ENCODE assay signal across 29 cellular contexts in genomic region chr2:118826093-118826492, GRCh38. TPM values are rescaled to one million over a fixed set of nuclear protein-coding genes. Genes with fewer than 3 reads are reported as not detected.
"Had no signal": no experiment of that assay in that cellular context is flagged by ENCODE, and none has a peak within 500 bp of the region (broad histone marks: within the 10 kb centered on the region; RNA-seq: fewer than 3 reads in every experiment).

No MANE protein-coding gene starts in this region.

- H3K36me3 Mint-ChIP-seq: memory B cell; natural killer cell; stimulated activated naive B cell treated with anti-CD40 and anti-IgM and Interleukin-4, amounts not matched to agents 10 μg/mL and 1 μg/mL and 100 μg/mL, for 72 hours had no signal

- H3K9me3 ChIP-seq: esophagus squamous epithelium, ovary, psoas muscle, transverse colon, upper lobe of right lung, uterus had no signal

- H3K27ac Mint-ChIP-seq: effector memory CD8-positive, alpha-beta T cell; memory B cell; natural killer cell; stimulated activated naive B cell treated with anti-CD40 and anti-IgM and Interleukin-4, amounts not matched to agents 10 μg/mL and 1 μg/mL and 100 μg/mL, for 72 hours; stimulated activated naive CD8-positive, alpha-beta T cell treated with anti-CD3 and anti-CD28 coated beads, Interleukin-15, Interleukin-2, amounts not matched to agents 100 ng/mL and 50 ng/mL, for 24 hours had no signal

- H3K36me3 ChIP-seq: esophagus squamous epithelium, ovary, transverse colon, upper lobe of right lung, uterus had no signal

- H3K4me3 Mint-ChIP-seq: effector memory CD8-positive, alpha-beta T cell; memory B cell; natural killer cell; stimulated activated naive B cell treated with anti-CD40 and anti-IgM and Interleukin-4, amounts not matched to agents 10 μg/mL and 1 μg/mL and 100 μg/mL, for 72 hours; stimulated activated naive CD8-positive, alpha-beta T cell treated with anti-CD3 and anti-CD28 coated beads, Interleukin-15, Interleukin-2, amounts not matched to agents 100 ng/mL and 50 ng/mL, for 24 hours had no signal

- H3K27ac ChIP-seq: esophagus squamous epithelium, ovary, psoas muscle, transverse colon, upper lobe of right lung, uterus had no signal

- DNase-seq: cortex of kidney; effector memory CD8-positive, alpha-beta T cell; erythroblast; esophagus squamous epithelium; foreskin melanocyte; head of caudate nucleus; kidney; natural killer cell; occipital lobe; ovary; posterior cingulate gyrus; psoas muscle; right cardiac atrium; small intestine; stimulated activated CD4-positive, alpha-beta T cell treated with anti-CD3 and anti-CD28 coated beads, Interleukin-15, amount 100 ng/mL, for 24 hours; stimulated activated CD4-positive, alpha-beta T cell treated with anti-CD3 and anti-CD28 coated beads, Interleukin-2, amount 100 ng/mL, for 48 hours; stimulated activated naive B cell treated with anti-CD40 and anti-IgM and Interleukin-4, amounts not matched to agents 10 μg/mL and 1 μg/mL and 100 μg/mL, for 72 hours; transverse colon; upper lobe of right lung; uterus had no signal

- H3K4me1 ChIP-seq: esophagus squamous epithelium, psoas muscle, transverse colon, upper lobe of right lung, uterus had no signal

- H3K27me3 ChIP-seq: ovary had no signal

- H3K4me3 ChIP-seq: esophagus squamous epithelium, lung, ovary, psoas muscle, transverse colon, upper lobe of right lung, uterus had no signal

- H3K9me3 Mint-ChIP-seq: effector memory CD8-positive, alpha-beta T cell; memory B cell; natural killer cell; stimulated activated naive B cell treated with anti-CD40 and anti-IgM and Interleukin-4, amounts not matched to agents 10 μg/mL and 1 μg/mL and 100 μg/mL, for 72 hours; stimulated activated naive CD8-positive, alpha-beta T cell treated with anti-CD3 and anti-CD28 coated beads, Interleukin-15, Interleukin-2, amounts not matched to agents 100 ng/mL and 50 ng/mL, for 24 hours had no signal

- H3K4me1 Mint-ChIP-seq: memory B cell; stimulated activated naive B cell treated with anti-CD40 and anti-IgM and Interleukin-4, amounts not matched to agents 10 μg/mL and 1 μg/mL and 100 μg/mL, for 72 hours had no signal

- ATAC-seq: effector memory CD8-positive, alpha-beta T cell; left lobe of liver; natural killer cell; right cardiac atrium; stimulated activated naive B cell treated with anti-CD40 and anti-IgM and Interleukin-4, amounts not matched to agents 10 μg/mL and 1 μg/mL and 100 μg/mL, for 72 hours; upper lobe of right lung had no signal

RNA-seq across cellular contexts. Expression of gene EN1, which starts 21.4 kb away (rescaled TPM):
- total RNA-seq: dermis microvascular lymphatic vessel endothelial cell, esophagus squamous epithelium, left lobe of liver, liver, lung, mononuclear cell, natural killer cell, occipital lobe, ovary, renal cortical epithelial cell, right cardiac atrium, transverse colon, upper lobe of right lung, uterus had no signal
- polyA plus RNA-seq: liver, lung, neural cell, ovary, right cardiac atrium, small intestine had no signal
